ENCODE assay signal across 1 cellular context in the genomic region with DNA sequence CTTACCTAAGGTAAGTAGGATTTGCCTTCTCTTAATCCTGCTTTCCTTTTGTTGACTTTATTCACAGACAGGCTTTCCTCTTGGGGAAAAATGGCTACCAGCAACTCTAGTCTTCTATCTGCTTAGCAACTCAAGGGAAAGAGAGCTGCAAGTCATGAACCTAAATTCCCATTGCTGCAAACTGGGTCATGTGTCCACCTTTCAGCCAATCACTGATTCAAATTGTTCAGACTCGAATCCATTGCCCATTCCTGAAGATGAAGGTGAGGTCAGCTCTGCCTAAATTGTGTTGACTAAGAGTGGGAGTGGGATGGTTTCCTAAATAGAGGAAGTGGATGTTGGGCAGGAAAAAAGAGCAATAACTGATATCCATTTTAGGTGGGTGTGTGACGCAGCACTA.
TF ChIP-seq lines count a peak whose summit lies in the region.

No MANE protein-coding gene starts in this region.

TF ChIP-seq in GM12878, 131 proteins besides CTCF, POLR2A, EP300 and RAD21:
- no peak for TF ChIP-seq BMI1 (IDR thresholded peaks at IDR 0.05; ENCODE audit: borderline replicate concordance)
- TF ChIP-seq SPI1 (IDR thresholded peaks at IDR 0.05; ENCODE audit: borderline replicate concordance, insufficient read depth, low read depth, low read length), result peak; percentile 47; the same call in 1 of the 2 replicates
